Comparison of ENCODE assay signal across 20 cellular contexts in genomic region chr11:71364176-71364671, GRCh38.
DNase-seq lines count a peak whose midpoint lies in the region; TF ChIP-seq lines count a peak whose summit lies in the region.
"Had no signal": no experiment of that assay in that cellular context is flagged by ENCODE, and none has a peak within 500 bp of the region (broad histone marks: within the 10 kb centered on the region; RNA-seq: fewer than 3 reads in every experiment).

No MANE protein-coding gene starts in this region.

- POLR2A ChIA-PET in A673 (lab: Charles Lee; ENCODE audit: low non-redundant PET), result no interaction called here

- intact Hi-C loops in A673 (cut with micrococcal nuclease; ENCODE audit: unreplicated experiment), result no loop called here

- CTCF ChIA-PET in A673 (lab: Charles Lee), result no interaction called here

- peak; percentile 17 to 24 for DNase-seq in SHP77 (lab: John Stamatoyannopoulos, UW)
- DNase-seq in SHP77 treated with DMSO at 0.1 percent for 48 hours (lab: John Stamatoyannopoulos, UW), result no peak
- peak; percentile 65 for DNase-seq in NCI-H69 (lab: John Stamatoyannopoulos, UW)
- DNase-seq in substantia nigra (lab: John Stamatoyannopoulos, UW), result peak in 18 of 49 donors; percentile 12 to 70 (median 34)
- DNase-seq in activated T-cell treated with anti-CD3 and anti-CD28 coated beads for 4 hours, result no peak
- no peak for DNase-seq in NCI-H187 (lab: John Stamatoyannopoulos, UW)
- DNase-seq in A673 (ENCODE audit: low spot score), result no peak
- DNase-seq: activated CD4-positive, alpha-beta T cell treated with anti-CD3 and anti-CD28 coated beads, Interleukin-2, amount 10 ng/mL, durations not matched to agents 24 days and 14 days; activated naive CD4-positive, alpha-beta T cell treated with anti-CD3 and anti-CD28 coated beads, Interleukin-2, amount 10 ng/mL, durations not matched to agents 7 days and 5 days; CD4-positive, CD25-positive, alpha-beta regulatory T cell; DND-41; mucosa of descending colon; MV-4-11; stimulated activated naive CD8-positive, alpha-beta T cell treated with anti-CD3 and anti-CD28 coated beads, Interleukin-15, Interleukin-2, amounts not matched to agents 100 U/mL and 50 U/mL, for 24 hours; T1000 had no signal

- H3K36me3 ChIP-seq in A673 (ENCODE audit: insufficient read depth, low read length, poor library complexity, severe bottlenecking), result no peaks in the 10 kb centered on the region
- H3K36me3 ChIP-seq: esophagus muscularis mucosa, vagina had no signal

- no peak overlapping the region for H3K4me3 ChIP-seq in A673 (ENCODE audit: low read depth, low read length, poor library complexity, severe bottlenecking)
- H3K4me3 ChIP-seq: A549, esophagus muscularis mucosa, mucosa of descending colon, SK-N-MC, vagina had no signal

- no peaks in the 10 kb centered on the region for H3K9me3 ChIP-seq in A673 (ENCODE audit: low read depth, low read length, poor library complexity, severe bottlenecking)
- H3K9me3 ChIP-seq: A549, esophagus muscularis mucosa, mucosa of descending colon, vagina had no signal

- H3K27me3 ChIP-seq in layer of hippocampus (ENCODE audit: control insufficient read depth, insufficient read depth, low read length) (no peaks in the 10 kb centered on the region), A673 (replicated peaks; ENCODE audit: insufficient read depth, low read depth, low read length, poor library complexity) (no peaks in the 10 kb centered on the region)
- H3K27me3 ChIP-seq: vagina had no signal

- no peak for TF ChIP-seq CTCF in A673 (conservative IDR thresholded peaks at IDR 0.05; ENCODE audit: low read depth, low read length)

- no peaks in the 10 kb centered on the region for H3K4me1 ChIP-seq in A673 (ENCODE audit: insufficient read depth, low read length, poor library complexity, severe bottlenecking)
- H3K4me1 ChIP-seq: A549, esophagus muscularis mucosa, vagina had no signal

- H3K27ac ChIP-seq in layer of hippocampus (ENCODE audit: low read depth, low read length), result peak overlapping the region; percentile 88
- H3K27ac ChIP-seq in substantia nigra (ENCODE audit: low read depth, low read length, poor library complexity, severe bottlenecking), result peak overlapping the region; percentile 82
- no peak overlapping the region for H3K27ac ChIP-seq in A673 (ENCODE audit: low read depth, low read length, poor library complexity, severe bottlenecking)
- H3K27ac ChIP-seq: A549, esophagus muscularis mucosa, SK-N-MC, vagina had no signal

- BruUV-seq in A673 (replicated peaks; lab: Mats Ljungman, UMichigan), result no TSS peak

Comparison
In these comparisons a context has a peak if more than half of its experiments do, and no peak if none do; other contexts are left out.
1. DNase-seq: peak in SHP77 (2 of 2) and NCI-H69 (single experiment); none in SHP77 treated with DMSO at 0.1 percent for 48 hours (single experiment), activated T-cell treated with anti-CD3 and anti-CD28 coated beads for 4 hours (single experiment), NCI-H187 (0 of 2) and A673 (single experiment).